11 cellular contexts compared by ENCODE assay signal in genomic region chr3:44981220-44981619, GRCh38. TPM values are rescaled to one million over a fixed set of nuclear protein-coding genes. Genes with fewer than 3 reads are reported as not detected.
DNase-seq lines count a peak whose midpoint lies in the region; ATAC-seq and TF ChIP-seq lines count a peak whose summit lies in the region.
"Had no signal": no experiment of that assay in that cellular context is flagged by ENCODE, and none has a peak within 500 bp of the region (broad histone marks: within the 10 kb centered on the region; RNA-seq: fewer than 3 reads in every experiment).

No MANE protein-coding gene starts in this region.

- H3K27me3 ChIP-seq in thyroid gland (no peaks in the 10 kb centered on the region), smooth muscle cell (ENCODE audit: low read depth) (no peaks in the 10 kb centered on the region), colonic mucosa (no peaks in the 10 kb centered on the region)

- H3K27ac Mint-ChIP-seq in activated naive CD4-positive, alpha-beta T cell treated with anti-CD3 and anti-CD28 coated beads for 36 hours, result peak overlapping the region; percentile 53

- peaks cover 58% of the 10 kb centered on the region for H4K20me1 ChIP-seq in smooth muscle cell (ENCODE audit: low read depth)

- no peak overlapping the region for H2AFZ ChIP-seq in smooth muscle cell (ENCODE audit: low read depth)

- H3K9ac ChIP-seq in smooth muscle cell (ENCODE audit: low read depth) (no peak overlapping the region), colonic mucosa (ENCODE audit: low read depth in 2 of 2, low read length in 2 of 2) (no peak overlapping the region)

- H3K9me3 ChIP-seq in thyroid gland (no peaks in the 10 kb centered on the region), smooth muscle cell (replicated peaks; ENCODE audit: low read depth) (no peaks in the 10 kb centered on the region), colonic mucosa (no peaks in the 10 kb centered on the region)

- TF ChIP-seq POLR2A in thyroid gland (IDR thresholded peaks at IDR 0.05), result no peak

- peaks cover 93% of the 10 kb centered on the region for H3K79me2 ChIP-seq in smooth muscle cell (ENCODE audit: low read depth)

- no peak overlapping the region for H3K4me3 Mint-ChIP-seq in activated naive CD4-positive, alpha-beta T cell treated with anti-CD3 and anti-CD28 coated beads for 36 hours

- H3K36me3 ChIP-seq in thyroid gland (no peaks in the 10 kb centered on the region), smooth muscle cell (ENCODE audit: low read depth) (no peaks in the 10 kb centered on the region), colonic mucosa (no peaks in the 10 kb centered on the region)

- no peaks in the 10 kb centered on the region for H3K9me3 Mint-ChIP-seq in activated naive CD4-positive, alpha-beta T cell treated with anti-CD3 and anti-CD28 coated beads for 36 hours

- no peaks in the 10 kb centered on the region for H3F3A ChIP-seq in smooth muscle cell (ENCODE audit: low read depth)

- H3K36me3 Mint-ChIP-seq in activated naive CD4-positive, alpha-beta T cell treated with anti-CD3 and anti-CD28 coated beads for 36 hours (ENCODE audit: low read depth), result peaks cover 20% of the 10 kb centered on the region

- peaks cover 39 to 84% of the 10 kb centered on the region in 2 donors for H3K4me1 ChIP-seq in thyroid gland
- peaks cover 7% of the 10 kb centered on the region for H3K4me1 ChIP-seq in smooth muscle cell (ENCODE audit: low read depth)
- H3K4me1 ChIP-seq in colonic mucosa, result no peaks in the 10 kb centered on the region

- WGBS in thyroid gland, 2 donors, result 100% methylated on average over 1 of the region's 1 CpG
- 100% methylated on average over 1 of the region's 1 CpG for WGBS in smooth muscle cell (ENCODE audit: low lambda C conversion rate)

- H3K4me3 ChIP-seq in thyroid gland (replicated peaks in 1 of 3) (no peak overlapping the region), smooth muscle cell (no peak overlapping the region), colonic mucosa (no peak overlapping the region)
- H3K4me3 ChIP-seq: skin epidermis had no signal

- peak overlapping the region; percentile 29; the same call in 1 of the 2 replicates for H3K27ac ChIP-seq in VCaP
- H3K27ac ChIP-seq in thyroid gland, result peak overlapping the region in 2 of 3 donors; percentile 83 to 88
- no peak overlapping the region for H3K27ac ChIP-seq in smooth muscle cell (ENCODE audit: low read depth)
- H3K27ac ChIP-seq in colonic mucosa, result no peak overlapping the region

- TF ChIP-seq CTCF in VCaP (conservative IDR thresholded peaks at IDR 0.05) (no peak), thyroid gland (IDR thresholded peaks at IDR 0.05) (no peak), smooth muscle cell (IDR thresholded peaks at IDR 0.05; ENCODE audit: borderline replicate concordance, insufficient read depth, poor library complexity, severe bottlenecking) (no peak), colonic mucosa (IDR thresholded peaks at IDR 0.05) (no peak)

- ATAC-seq in HG02981 (IDR thresholded peaks at IDR 0.05; ENCODE audit: unreplicated experiment), result no peak

- peaks cover 81% of the 10 kb centered on the region for H3K4me1 Mint-ChIP-seq in activated naive CD4-positive, alpha-beta T cell treated with anti-CD3 and anti-CD28 coated beads for 36 hours (ENCODE audit: low read depth)

- DNase-seq in activated naive CD4-positive, alpha-beta T cell treated with anti-CD3 and anti-CD28 coated beads for 36 hours, result no peak
- DNase-seq in activated naive CD4-positive, alpha-beta T cell (lab: John Stamatoyannopoulos, UW), result no peak
- DNase-seq in glomerular visceral epithelial cell (ENCODE audit: extremely low spot score), result peak; percentile 39
- no peak for DNase-seq in thyroid gland
- no peak for DNase-seq in smooth muscle cell (lab: John Stamatoyannopoulos, UW; ENCODE audit: unreplicated experiment)
- no peak for DNase-seq in colonic mucosa
- DNase-seq: amniotic stem cell, cortex of kidney had no signal

- no peak overlapping the region for H3K4me2 ChIP-seq in smooth muscle cell

- no peaks in the 10 kb centered on the region for H3K27me3 Mint-ChIP-seq in activated naive CD4-positive, alpha-beta T cell treated with anti-CD3 and anti-CD28 coated beads for 36 hours (ENCODE audit: low read depth)

- intact Hi-C loops in activated naive CD4-positive, alpha-beta T cell treated with anti-CD3 and anti-CD28 coated beads for 36 hours (cut with micrococcal nuclease), result loop anchor here (1.0 to 5.0 kb wide), 2 partner anchors 15 to 686 kb away; no protein-coding TSS in a partner anchor
- intact Hi-C loops in thyroid gland (cut with DNase I) (loop anchor here (10.0 kb wide), 1 partner anchor 46 kb away; no protein-coding TSS in a partner anchor), colonic mucosa (cut with DNase I) (no loop called here)

- CTCF ChIA-PET in activated naive CD4-positive, alpha-beta T cell treated with anti-CD3 and anti-CD28 coated beads for 36 hours (lab: Charles Lee), result interaction anchor here (4.4 kb wide), 1 partner anchor 12 kb away, joined by 29 read pairs; no protein-coding TSS in a partner anchor

RNA-seq across cellular contexts. Expression of gene EXOSC7, which starts 5.2 kb away (rescaled TPM):
- total RNA-seq in activated naive CD4-positive, alpha-beta T cell treated with anti-CD3 and anti-CD28 coated beads for 36 hours, result 10 to 100 TPM; 61.4 to 64.7 TPM
- total RNA-seq in thyroid gland (10 to 100 TPM; 33.1 to 57.5 (median 56.3) TPM), smooth muscle cell (42.2 and 48.7 TPM in 2 replicates), colonic mucosa (10 to 100 TPM; 24.9 to 35.6 TPM)
- 49.0 and 61.2 TPM in 2 replicates for polyA plus RNA-seq in smooth muscle cell

RNA-seq across cellular contexts. Expression of gene ZDHHC3, which starts 5.2 kb away (rescaled TPM):
- 10 to 100 TPM; 29.5 to 31.0 TPM for total RNA-seq in activated naive CD4-positive, alpha-beta T cell treated with anti-CD3 and anti-CD28 coated beads for 36 hours
- total RNA-seq in thyroid gland (10 to 100 TPM; 46.0 to 94.3 (median 76.0) TPM), smooth muscle cell (38.2 and 63.7 TPM in 2 replicates), colonic mucosa (100 to 1,000 TPM; 152 to 162 TPM)
- 34.8 and 40.5 TPM in 2 replicates for polyA plus RNA-seq in smooth muscle cell

RNA-seq across cellular contexts. Expression of gene CLEC3B, which starts 44.9 kb away (rescaled TPM):
- not detected for total RNA-seq in activated naive CD4-positive, alpha-beta T cell treated with anti-CD3 and anti-CD28 coated beads for 36 hours
- total RNA-seq in thyroid gland (10 to 100 TPM; 28.2 to 78.4 (median 32.5) TPM), smooth muscle cell (not detected in 2 replicates), colonic mucosa (10 to 100 TPM in 1 of 2 donors, 1 to 10 TPM in 1; 9.6 to 28.9 TPM)
- 0.58 TPM in 1 of 2 replicates, not detected in the other for polyA plus RNA-seq in smooth muscle cell

Comparison
In these comparisons a context has a peak if more than half of its experiments do, and no peak if none do; other contexts are left out.
1. H3K27ac ChIP-seq: peak in VCaP (single experiment) and thyroid gland (2 of 3); none in smooth muscle cell (single experiment) and colonic mucosa (single experiment).
2. RNA of gene CLEC3B, which starts 44.9 kb away (total RNA-seq): 28.2 to 78.4 TPM in thyroid gland and 9.6 to 28.9 TPM in colonic mucosa; not detected in activated naive CD4-positive, alpha-beta T cell treated with anti-CD3 and anti-CD28 coated beads for 36 hours and not detected in smooth muscle cell; every median in the first group is over 4 times any median in the second.